15 cellular contexts compared by ENCODE assay signal in the genomic region with DNA sequence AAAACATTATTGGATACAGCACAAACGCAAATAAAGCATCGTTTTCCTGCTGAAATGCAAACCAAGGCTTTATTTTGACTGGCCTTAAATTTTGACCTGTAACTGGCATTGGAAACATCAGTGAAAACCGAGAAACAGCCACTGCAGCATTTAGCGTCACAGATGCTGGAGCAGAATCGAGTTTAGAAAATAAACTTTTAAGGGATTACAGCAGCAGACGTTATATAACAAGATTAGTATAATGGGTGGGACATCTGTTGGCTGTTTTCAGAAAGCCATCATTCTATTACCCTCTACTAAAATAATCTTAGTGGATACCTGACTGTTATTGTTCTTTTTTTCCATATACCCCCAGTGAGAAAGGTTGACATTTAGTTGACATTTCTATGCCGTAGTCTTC.
DNase-seq lines count a peak whose midpoint lies in the region; TF ChIP-seq lines count a peak whose summit lies in the region.
"Had no signal": no experiment of that assay in that cellular context is flagged by ENCODE, and none has a peak within 500 bp of the region (broad histone marks: within the 10 kb centered on the region; RNA-seq: fewer than 3 reads in every experiment).

No MANE protein-coding gene starts in this region.

- TF ChIP-seq POLR2A in stomach (IDR thresholded peaks at IDR 0.05): no peak

- H3K36me3 ChIP-seq in BE2C (no peaks in the 10 kb centered on the region), WERI-Rb-1 (no peaks in the 10 kb centered on the region), stomach (no peaks in the 10 kb centered on the region)
- H3K36me3 ChIP-seq: BLaER1 treated with 17β-estradiol and CSF1 and Interleukin-3, amounts not matched to agents 10 nM and 100 nM had no signal

- WGBS in stomach, 5 donors: 68 to 79% (median 76%) methylated on average over 7 of the region's 7 CpGs

- TF ChIP-seq CTCF in BE2C (IDR thresholded peaks at IDR 0.05; ENCODE audit: low read depth, low read length): no peak
- TF ChIP-seq CTCF in WERI-Rb-1 (IDR thresholded peaks at IDR 0.05; ENCODE audit: low read depth, low read length): no peak
- TF ChIP-seq CTCF in stomach (IDR thresholded peaks at IDR 0.05): no peak

- H3K4me1 ChIP-seq in BE2C (peaks cover 14% of the 10 kb centered on the region), stomach (no peaks in the 10 kb centered on the region)
- H3K4me1 ChIP-seq: BLaER1 treated with 17β-estradiol and CSF1 and Interleukin-3, amounts not matched to agents 10 nM and 100 nM had no signal

- peak overlapping the region; percentile 50 for H3K27ac ChIP-seq in WERI-Rb-1
- no peak overlapping the region for H3K27ac ChIP-seq in stomach
- H3K27ac ChIP-seq: BLaER1 treated with 17β-estradiol and CSF1 and Interleukin-3, amounts not matched to agents 10 nM and 100 nM had no signal

- no peak for DNase-seq in BE2C
- DNase-seq in DMS 273 treated with DMSO at 0.1 percent for 48 hours (lab: John Stamatoyannopoulos, UW): peak; percentile 47
- peak; percentile 94 for DNase-seq in NCI-H82 treated with DMSO at 0.1 percent for 48 hours (lab: John Stamatoyannopoulos, UW; ENCODE audit: unreplicated experiment)
- no peak for DNase-seq in WERI-Rb-1
- no peak for DNase-seq in putamen (ENCODE audit: low spot score)
- DNase-seq in stimulated activated CD4-positive, alpha-beta T cell treated with anti-CD3 and anti-CD28 coated beads, Interleukin-2, amount 100 ng/mL, for 48 hours: no peak
- no peak for DNase-seq in stomach
- DNase-seq: 8988T; Calu3; CD8-positive, alpha-beta T cell; DMS79 treated with DMSO at 0.1 percent for 48 hours; GF-D8; HCEC 1CT had no signal

- no peaks in the 10 kb centered on the region for H3K27me3 ChIP-seq in BE2C
- H3K27me3 ChIP-seq in WERI-Rb-1 (ENCODE audit: insufficient read depth, low read depth, severe bottlenecking): no peaks in the 10 kb centered on the region
- no peaks in the 10 kb centered on the region for H3K27me3 ChIP-seq in stomach
- H3K27me3 ChIP-seq: BLaER1 treated with 17β-estradiol and CSF1 and Interleukin-3, amounts not matched to agents 10 nM and 100 nM had no signal

- H3K9me3 ChIP-seq in BE2C: no peaks in the 10 kb centered on the region
- H3K9me3 ChIP-seq in WERI-Rb-1 (ENCODE audit: severe bottlenecking): peaks cover 5% of the 10 kb centered on the region
- H3K9me3 ChIP-seq in stomach: no peaks in the 10 kb centered on the region

- intact Hi-C loops in stomach (cut with DNase I; ENCODE audit: low total_unique reads): no loop called here

- peak overlapping the region; percentile 28 for H3K4me3 ChIP-seq in BE2C (ENCODE audit: low read depth, low read length)
- no peak overlapping the region for H3K4me3 ChIP-seq in WERI-Rb-1 (ENCODE audit: low read depth, low read length)
- H3K4me3 ChIP-seq in stomach: no peak overlapping the region
- H3K4me3 ChIP-seq: BLaER1 treated with 17β-estradiol and CSF1 and Interleukin-3, amounts not matched to agents 10 nM and 100 nM; GM23338 had no signal

- no peak for TF ChIP-seq EP300 in stomach (IDR thresholded peaks at IDR 0.05)

Comparison
In these comparisons a context has a peak if more than half of its experiments do, and no peak if none do; other contexts are left out.
1. DNase-seq: peak in DMS 273 treated with DMSO at 0.1 percent for 48 hours (single experiment) and NCI-H82 treated with DMSO at 0.1 percent for 48 hours (single experiment); none in BE2C (single experiment), WERI-Rb-1 (single experiment), putamen (single experiment), stimulated activated CD4-positive, alpha-beta T cell treated with anti-CD3 and anti-CD28 coated beads, Interleukin-2, amount 100 ng/mL, for 48 hours (0 of 2) and stomach (single experiment).